9 cellular contexts compared by ENCODE assay signal in the genomic region with DNA sequence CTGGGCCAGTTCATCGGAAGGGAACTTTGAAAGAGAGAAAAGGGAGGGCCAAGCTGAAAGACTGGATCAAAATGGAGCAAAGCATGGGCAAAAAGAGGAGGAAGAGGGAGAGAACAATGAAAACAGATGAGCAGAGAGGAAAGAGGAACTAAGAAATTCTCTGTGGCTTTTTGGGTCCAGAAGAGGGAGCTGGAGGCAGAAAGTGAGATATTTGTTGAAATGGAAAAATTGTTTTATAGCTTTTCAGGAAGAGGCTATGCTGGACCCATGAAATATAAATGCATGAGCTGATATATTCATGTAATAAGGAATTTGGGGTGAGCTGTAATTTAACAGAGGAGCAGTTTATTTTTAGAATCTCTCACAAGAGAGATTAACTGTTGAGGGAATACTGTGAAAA.
A peak's percentile ranks its signal among the peaks of the same experiment; 100 is the strongest.
DNase-seq lines count a peak whose midpoint lies in the region; ATAC-seq and TF ChIP-seq lines count a peak whose summit lies in the region.
"Had no signal": no experiment of that assay in that cellular context is flagged by ENCODE, and none has a peak within 500 bp of the region (broad histone marks: within the 10 kb centered on the region; RNA-seq: fewer than 3 reads in every experiment).

No MANE protein-coding gene starts in this region.

- no peaks in the 10 kb centered on the region for H3K4me1 Mint-ChIP-seq in activated T-helper 1 cell treated with anti-CD3 and anti-CD28 coated beads, Interleukin-12 subunit alpha, Interleukin-12 subunit beta, Interleukin-2, Interleukin-4 antibody, amounts not matched to agents 30 ng/mL and 10 ng/mL and 1 ng/mL, durations not matched to agents 14 hours and 24 hours and 36 hours (ENCODE audit: low read depth)

- H3K27ac Mint-ChIP-seq in activated T-helper 1 cell treated with anti-CD3 and anti-CD28 coated beads, Interleukin-12 subunit alpha, Interleukin-12 subunit beta, Interleukin-2, Interleukin-4 antibody, amounts not matched to agents 30 ng/mL and 10 ng/mL and 1 ng/mL, durations not matched to agents 14 hours and 24 hours and 36 hours, result no peak overlapping the region
- H3K27ac Mint-ChIP-seq: T-helper 1 cell treated with Interleukin-12 subunit alpha and Interleukin-12 subunit beta and Interleukin-4 antibody, amounts not matched to agents 30 μg/mL and 1 μg/mL, for 36 hours had no signal

- intact Hi-C loops in activated T-helper 1 cell treated with anti-CD3 and anti-CD28 coated beads, Interleukin-12 subunit alpha, Interleukin-12 subunit beta, Interleukin-2, Interleukin-4 antibody, amounts not matched to agents 30 ng/mL and 10 ng/mL and 1 ng/mL, durations not matched to agents 14 hours and 24 hours and 36 hours (cut with micrococcal nuclease), result no loop called here

- TF ChIP-seq CTCF in C4-2B (conservative IDR thresholded peaks at IDR 0.05), result 0 out of 2 replicates have a peak, but pooled peaks have one; percentile 20
- peak; percentile 31 for TF ChIP-seq CTCF in cardiac fibroblast (IDR thresholded peaks at IDR 0.05; ENCODE audit: low read depth, low read length)

- no peak overlapping the region for H3K27ac ChIP-seq in C4-2B

- no peak overlapping the region for H3K4me3 ChIP-seq in cardiac fibroblast (replicated peaks in 1 of 2; ENCODE audit: low read depth in 2 of 2, low read length in 2 of 2)

- peak; percentile 12 to 41 for DNase-seq in cardiac fibroblast (ENCODE audit: low read depth in 2 of 2)
- DNase-seq in dedifferentiated amniotic fluid mesenchymal stem cell (ENCODE audit: extremely low spot score), result no peak
- no peak for DNase-seq in stimulated activated CD4-positive, alpha-beta T cell treated with anti-CD3 and anti-CD28 coated beads, Interleukin-15, amount 100 ng/mL, for 24 hours
- no peak for DNase-seq in activated T-helper 1 cell treated with anti-CD3 and anti-CD28 coated beads, Interleukin-12 subunit alpha, Interleukin-12 subunit beta, Interleukin-2, Interleukin-4 antibody, amounts not matched to agents 30 ng/mL and 10 ng/mL and 1 ng/mL, durations not matched to agents 14 hours and 24 hours and 36 hours (ENCODE audit: low spot score)
- no peak for DNase-seq in stimulated activated CD4-positive, alpha-beta T cell treated with anti-CD3 and anti-CD28 coated beads, Interleukin-12 subunit alpha, Interleukin-12 subunit beta, amount 100 ng/mL, for 4 hours

- peaks cover 7% of the 10 kb centered on the region for H3K27me3 Mint-ChIP-seq in activated T-helper 1 cell treated with anti-CD3 and anti-CD28 coated beads, Interleukin-12 subunit alpha, Interleukin-12 subunit beta, Interleukin-2, Interleukin-4 antibody, amounts not matched to agents 30 ng/mL and 10 ng/mL and 1 ng/mL, durations not matched to agents 14 hours and 24 hours and 36 hours (ENCODE audit: insufficient read depth)

- H3K4me3 Mint-ChIP-seq in activated T-helper 1 cell treated with anti-CD3 and anti-CD28 coated beads, Interleukin-12 subunit alpha, Interleukin-12 subunit beta, Interleukin-2, Interleukin-4 antibody, amounts not matched to agents 30 ng/mL and 10 ng/mL and 1 ng/mL, durations not matched to agents 14 hours and 24 hours and 36 hours, result no peak overlapping the region
- H3K4me3 Mint-ChIP-seq: T-helper 1 cell treated with Interleukin-12 subunit alpha and Interleukin-12 subunit beta and Interleukin-4 antibody, amounts not matched to agents 30 μg/mL and 1 μg/mL, for 36 hours had no signal

- H3K9me3 Mint-ChIP-seq in activated T-helper 1 cell treated with anti-CD3 and anti-CD28 coated beads, Interleukin-12 subunit alpha, Interleukin-12 subunit beta, Interleukin-2, Interleukin-4 antibody, amounts not matched to agents 30 ng/mL and 10 ng/mL and 1 ng/mL, durations not matched to agents 14 hours and 24 hours and 36 hours, result no peaks in the 10 kb centered on the region
- H3K9me3 Mint-ChIP-seq: T-helper 1 cell treated with Interleukin-12 subunit alpha and Interleukin-12 subunit beta and Interleukin-4 antibody, amounts not matched to agents 30 μg/mL and 1 μg/mL, for 36 hours had no signal

- no peaks in the 10 kb centered on the region for H3K36me3 Mint-ChIP-seq in activated T-helper 1 cell treated with anti-CD3 and anti-CD28 coated beads, Interleukin-12 subunit alpha, Interleukin-12 subunit beta, Interleukin-2, Interleukin-4 antibody, amounts not matched to agents 30 ng/mL and 10 ng/mL and 1 ng/mL, durations not matched to agents 14 hours and 24 hours and 36 hours (ENCODE audit: low read depth)

- ATAC-seq in GM19467 (IDR thresholded peaks at IDR 0.05; ENCODE audit: unreplicated experiment) (peak; percentile 77), HG03135 (IDR thresholded peaks at IDR 0.05; ENCODE audit: unreplicated experiment) (peak; percentile 80)

Comparison
In these comparisons a context has a peak if more than half of its experiments do, and no peak if none do; other contexts are left out.
1. DNase-seq: peak in cardiac fibroblast (2 of 2); none in dedifferentiated amniotic fluid mesenchymal stem cell (single experiment), stimulated activated CD4-positive, alpha-beta T cell treated with anti-CD3 and anti-CD28 coated beads, Interleukin-15, amount 100 ng/mL, for 24 hours (single experiment), activated T-helper 1 cell treated with anti-CD3 and anti-CD28 coated beads, Interleukin-12 subunit alpha, Interleukin-12 subunit beta, Interleukin-2, Interleukin-4 antibody, amounts not matched to agents 30 ng/mL and 10 ng/mL and 1 ng/mL, durations not matched to agents 14 hours and 24 hours and 36 hours (single experiment) and stimulated activated CD4-positive, alpha-beta T cell treated with anti-CD3 and anti-CD28 coated beads, Interleukin-12 subunit alpha, Interleukin-12 subunit beta, amount 100 ng/mL, for 4 hours (single experiment).